ENCODE assay signal across 21 cellular contexts in the genomic region with DNA sequence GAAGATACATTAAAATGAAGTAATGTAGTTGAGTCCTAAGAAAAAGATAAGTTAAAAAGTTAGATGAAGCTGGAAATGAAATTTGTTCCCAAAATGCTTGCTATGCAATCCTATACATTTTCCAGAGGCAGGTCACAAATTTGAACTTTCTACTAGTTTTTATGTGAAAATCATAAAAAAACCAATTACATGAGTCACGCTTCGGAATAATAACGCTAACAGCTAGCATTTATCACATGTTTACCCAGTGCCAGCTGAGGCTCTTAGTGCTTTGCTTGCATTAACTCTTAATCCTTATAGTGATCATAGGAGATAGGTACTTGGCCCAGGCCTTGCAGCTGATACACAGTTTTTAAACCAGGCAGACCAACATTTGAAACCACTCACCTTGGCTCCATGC.
"Had no signal": no experiment of that assay in that cellular context is flagged by ENCODE, and none has a peak within 500 bp of the region (broad histone marks: within the 10 kb centered on the region; RNA-seq: fewer than 3 reads in every experiment).

No MANE protein-coding gene starts in this region.

- H3K27me3 ChIP-seq: colonic mucosa, right atrium auricular region, sigmoid colon, testis, tibial nerve, upper lobe of right lung had no signal

- H3K9me3 ChIP-seq: colonic mucosa, right atrium auricular region, sigmoid colon, testis, tibial nerve, upper lobe of right lung had no signal

- H3K36me3 ChIP-seq: colonic mucosa, right atrium auricular region, sigmoid colon, tibial nerve, upper lobe of right lung had no signal

- H3K4me3 ChIP-seq: colonic mucosa, right atrium auricular region, sigmoid colon, skin epidermis, testis, tibial nerve, upper lobe of right lung had no signal

- H3K4me1 ChIP-seq: colonic mucosa, right atrium auricular region, sigmoid colon, testis, tibial nerve, upper lobe of right lung had no signal

- DNase-seq: colonic mucosa; dermis blood vessel endothelial cell; effector CD4-positive, alpha-beta T cell; endodermal cell; erythroblast; foreskin melanocyte; head of caudate nucleus; hypothalamus; kidney glomerular epithelial cell; natural killer cell; posterior cingulate gyrus; sigmoid colon; stimulated activated CD4-positive, alpha-beta T cell treated with anti-CD3 and anti-CD28 coated beads, Interleukin-2, amount 100 ng/mL, for 24 hours; stimulated activated CD4-positive, alpha-beta T cell treated with anti-CD3 and anti-CD28 coated beads, Interleukin-4, amount 100 ng/mL, for 4 hours; stimulated activated naive B cell treated with anti-CD40 and anti-IgM and Interleukin-4, amounts not matched to agents 10 μg/mL and 1 μg/mL and 100 μg/mL, for 72 hours; stimulated activated naive CD8-positive, alpha-beta T cell treated with anti-CD3 and anti-CD28 coated beads, Interleukin-15, amount 100 ng/mL, for 72 hours; testis; upper lobe of right lung had no signal

- H3K27ac ChIP-seq: colonic mucosa, right atrium auricular region, sigmoid colon, skin epidermis, testis, tibial nerve, upper lobe of right lung had no signal

- ATAC-seq: natural killer cell; stimulated activated naive B cell treated with anti-CD40 and anti-IgM and Interleukin-4, amounts not matched to agents 10 μg/mL and 1 μg/mL and 100 μg/mL, for 72 hours; stimulated activated naive CD8-positive, alpha-beta T cell treated with anti-CD3 and anti-CD28 coated beads, Interleukin-15, amount 100 ng/mL, for 72 hours; upper lobe of right lung had no signal
